1 cellular context compared by ENCODE assay signal in genomic region chr20:36018208-36018988, GRCh38.
A peak's percentile ranks its signal among the peaks of the same experiment; 100 is the strongest.
TF ChIP-seq lines count a peak whose summit lies in the region.

No MANE protein-coding gene starts in this region.

TF ChIP-seq in HepG2, 621 proteins besides CTCF, POLR2A, EP300 and RAD21 (continued from another document and continues in another):
- TF ChIP-seq ZNF362 (CRISPR knock-in tag; IDR thresholded peaks at IDR 0.05; ENCODE audit: borderline replicate concordance) = no peak
- TF ChIP-seq SCMH1 (CRISPR knock-in tag; IDR thresholded peaks at IDR 0.05; ENCODE audit: borderline replicate concordance) = no peak
- no peak for TF ChIP-seq FOXM1 (CRISPR knock-in tag; IDR thresholded peaks at IDR 0.05)
- no peak for TF ChIP-seq KLF13 (CRISPR knock-in tag; IDR thresholded peaks at IDR 0.05)
- TF ChIP-seq YEATS2 (CRISPR knock-in tag; IDR thresholded peaks at IDR 0.05; ENCODE audit: borderline replicate concordance) = no peak
- TF ChIP-seq POGZ (CRISPR knock-in tag; IDR thresholded peaks at IDR 0.05) = no peak
- TF ChIP-seq SP2 (CRISPR knock-in tag; IDR thresholded peaks at IDR 0.05) = no peak
- TF ChIP-seq CEBPB (IDR thresholded peaks at IDR 0.05; ENCODE audit: borderline replicate concordance, low read depth, low read length) = no peak
- TF ChIP-seq AFF4 (CRISPR knock-in tag; IDR thresholded peaks at IDR 0.05) = no peak
- no peak for TF ChIP-seq PLSCR1 (CRISPR knock-in tag; IDR thresholded peaks at IDR 0.05; ENCODE audit: borderline replicate concordance)
- no peak for TF ChIP-seq CREB1 (IDR thresholded peaks at IDR 0.05)
- TF ChIP-seq CREB1 (CRISPR knock-in tag; IDR thresholded peaks at IDR 0.05) = no peak
- no peak for TF ChIP-seq PPARG (CRISPR knock-in tag; conservative IDR thresholded peaks at IDR 0.05)
- no peak for TF ChIP-seq POGK (CRISPR knock-in tag; conservative IDR thresholded peaks at IDR 0.05)
- TF ChIP-seq KMT2A (CRISPR knock-in tag; IDR thresholded peaks at IDR 0.05) = no peak
- TF ChIP-seq KAT7 (CRISPR knock-in tag; IDR thresholded peaks at IDR 0.05; ENCODE audit: borderline replicate concordance) = no peak
- TF ChIP-seq ZNF780A (CRISPR knock-in tag; IDR thresholded peaks at IDR 0.05) = no peak
- TF ChIP-seq ZNF484 (CRISPR knock-in tag; IDR thresholded peaks at IDR 0.05; ENCODE audit: borderline replicate concordance, low read depth) = no peak
- no peak for TF ChIP-seq ZNF235 (CRISPR knock-in tag; IDR thresholded peaks at IDR 0.05; ENCODE audit: borderline replicate concordance)
- TF ChIP-seq MTF2 (CRISPR knock-in tag; IDR thresholded peaks at IDR 0.05; ENCODE audit: borderline replicate concordance) = no peak
- TF ChIP-seq HMGXB3 (CRISPR knock-in tag; IDR thresholded peaks at IDR 0.05; ENCODE audit: borderline replicate concordance) = 0 out of 2 replicates have a peak, but pooled peaks have one; percentile 28
- peak; percentile 89 for TF ChIP-seq ARID5B (CRISPR knock-in tag; IDR thresholded peaks at IDR 0.05)
- TF ChIP-seq USF2 (IDR thresholded peaks at IDR 0.05; ENCODE audit: low read depth, low read length) = no peak
- no peak for TF ChIP-seq USF2 (CRISPR knock-in tag; IDR thresholded peaks at IDR 0.05; ENCODE audit: borderline replicate concordance)
- no peak for TF ChIP-seq CBX2 (IDR thresholded peaks at IDR 0.05; ENCODE audit: low read depth, low read length)
- TF ChIP-seq CBX2 (CRISPR knock-in tag; IDR thresholded peaks at IDR 0.05; ENCODE audit: low read depth) = no peak
- TF ChIP-seq ZNF724P (CRISPR knock-in tag; IDR thresholded peaks at IDR 0.05; ENCODE audit: borderline replicate concordance) = no peak
- no peak; the same call in 1 of the 2 replicates for TF ChIP-seq ZNF609 (CRISPR knock-in tag; IDR thresholded peaks at IDR 0.05; ENCODE audit: borderline replicate concordance)
- TF ChIP-seq GLI4 (CRISPR knock-in tag; IDR thresholded peaks at IDR 0.05; ENCODE audit: borderline replicate concordance) = no peak
- no peak for TF ChIP-seq FOSL2 (CRISPR knock-in tag; IDR thresholded peaks at IDR 0.05)
- peak; percentile 74; the same call in 1 of the 2 replicates for TF ChIP-seq PITX1 (CRISPR knock-in tag; IDR thresholded peaks at IDR 0.05)
- peak; percentile 82 for TF ChIP-seq SKI (IDR thresholded peaks at IDR 0.05; ENCODE audit: partially characterized antibody)
